Comparison of ENCODE assay signal across 8 cellular contexts in genomic region chrX:151397741-151398070, GRCh38. TPM values are rescaled to one million over a fixed set of nuclear protein-coding genes. Genes with fewer than 3 reads are reported as not detected.
DNase-seq lines count a peak whose midpoint lies in the region; ATAC-seq, FAIRE-seq and TF ChIP-seq lines count a peak whose summit lies in the region.

No MANE protein-coding gene starts in this region.

- H2BK5ac ChIP-seq in trophoblast cell (ENCODE audit: low read depth, low read length, poor library complexity): no peak overlapping the region

- H3K18ac ChIP-seq in trophoblast cell (ENCODE audit: low read length): no peak overlapping the region

- no peak overlapping the region for H2BK120ac ChIP-seq in trophoblast cell (ENCODE audit: insufficient read depth, low read length, poor library complexity)

- no peak overlapping the region for H3K27ac ChIP-seq in trophoblast cell (ENCODE audit: low read depth, low read length)

- H4K8ac ChIP-seq in trophoblast cell (ENCODE audit: low read depth, low read length): no peak overlapping the region

- H3K4me2 ChIP-seq in trophoblast cell (ENCODE audit: low read length): peak overlapping the region; percentile 66

- H4K12ac ChIP-seq in trophoblast cell (ENCODE audit: low read depth, low read length): no peak overlapping the region

- H3K9ac ChIP-seq in trophoblast cell (ENCODE audit: low read length): no peak overlapping the region

- no peak overlapping the region for H4K91ac ChIP-seq in trophoblast cell (ENCODE audit: low read depth, low read length)

- no peak overlapping the region for H2AK5ac ChIP-seq in trophoblast cell (ENCODE audit: low read length)

- no peaks in the 10 kb centered on the region for H3K27me3 ChIP-seq in trophoblast cell (ENCODE audit: insufficient read depth, low read length)

- ATAC-seq in GM19463 (IDR thresholded peaks at IDR 0.05; ENCODE audit: unreplicated experiment): peak; percentile 0
- ATAC-seq in GM18520 (IDR thresholded peaks at IDR 0.05; ENCODE audit: unreplicated experiment): no peak
- no peak for ATAC-seq in HG03521 (IDR thresholded peaks at IDR 0.05; ENCODE audit: unreplicated experiment)

- WGBS in trophoblast cell (ENCODE audit: extremely low coverage, insufficient coverage, insufficient read length): no CpG with 5 or more reads among the region's 2 CpGs

- H3K36me3 ChIP-seq in trophoblast cell (ENCODE audit: control insufficient read depth in 1 of 2, insufficient read depth in 2 of 2, low read length in 2 of 2): no peaks in the 10 kb centered on the region

- H3K79me1 ChIP-seq in trophoblast cell (ENCODE audit: low read length): peaks cover 7% of the 10 kb centered on the region

- H2AFZ ChIP-seq in trophoblast cell (ENCODE audit: insufficient read depth, low read length, poor library complexity): no peak overlapping the region

- H3K23ac ChIP-seq in trophoblast cell (ENCODE audit: low read length): no peak overlapping the region

- no peak for TF ChIP-seq CTCF in AG09309 (IDR thresholded peaks at IDR 0.05; ENCODE audit: control insufficient read depth, insufficient read depth, low read depth, low read length, missing control alignments)
- no peak for TF ChIP-seq CTCF in epithelial cell of proximal tubule (conservative IDR thresholded peaks at IDR 0.05; ENCODE audit: low read depth, low read length)

- no peak overlapping the region for H2BK12ac ChIP-seq in trophoblast cell (ENCODE audit: low read length)

- H3K4me3 ChIP-seq in AG09309 (ENCODE audit: control insufficient read depth, low read depth, low read length): peak overlapping the region; percentile 76
- H3K4me3 ChIP-seq in epithelial cell of proximal tubule (ENCODE audit: low read depth, low read length): peak overlapping the region; percentile 80
- H3K4me3 ChIP-seq in trophoblast cell (ENCODE audit: low read depth, low read length): peak overlapping the region; percentile 96

- FAIRE-seq in RCC 7860 (lab: Jason Lieb, UNC): no peak

- no peak overlapping the region for H3K14ac ChIP-seq in trophoblast cell (ENCODE audit: low read length)

- no peaks in the 10 kb centered on the region for H3K9me3 ChIP-seq in trophoblast cell (ENCODE audit: insufficient read depth, low read depth, low read length)

- no peak overlapping the region for H3K4ac ChIP-seq in trophoblast cell (ENCODE audit: low read depth, low read length)

- peaks cover 7% of the 10 kb centered on the region for H3K79me2 ChIP-seq in trophoblast cell (ENCODE audit: control insufficient read depth, insufficient read depth, low read length, poor library complexity)

- H3K4me1 ChIP-seq in trophoblast cell (ENCODE audit: control insufficient read depth in 1 of 2, insufficient read depth in 2 of 2, low read length in 2 of 2): peaks cover 0 to 5% of the 10 kb centered on the region in 2 experiments

- DNase-seq in AG09309 (ENCODE audit: low read depth) (no peak), RCC 7860 (ENCODE audit: low spot score) (peak; percentile 3), epithelial cell of proximal tubule (ENCODE audit: low read depth) (no peak), trophoblast cell (no peak), Kasumi-1 (lab: John Stamatoyannopoulos, UW) (no peak)

RNA-seq across cellular contexts. Expression of gene VMA21, which starts 0.7 kb away (rescaled TPM):
- 27.0 and 43.6 TPM in 2 replicates for total RNA-seq in epithelial cell of proximal tubule
- 15.2 and 15.8 TPM in 2 replicates for polyA plus RNA-seq in trophoblast cell (2013)
